1 cellular context compared by ENCODE assay signal in genomic region chr6:43801489-43802181, GRCh38.
A peak's percentile ranks its signal among the peaks of the same experiment; 100 is the strongest.
TF ChIP-seq lines count a peak whose summit lies in the region.

No MANE protein-coding gene starts in this region.

TF ChIP-seq in HepG2, 621 proteins besides CTCF, POLR2A, EP300 and RAD21 (continued from another document):
- TF ChIP-seq MAX (IDR thresholded peaks at IDR 0.05): peak; percentile 23; the same call in 1 of the 2 replicates
- TF ChIP-seq GATAD2A (CRISPR knock-in tag; IDR thresholded peaks at IDR 0.05): 0 out of 2 replicates have a peak, but pooled peaks have one; percentile 13
- TF ChIP-seq PATZ1 (CRISPR knock-in tag; IDR thresholded peaks at IDR 0.05): no peak
- TF ChIP-seq ZIK1 (CRISPR knock-in tag; IDR thresholded peaks at IDR 0.05; ENCODE audit: borderline replicate concordance, low read depth): no peak
- 0 out of 2 replicates have a peak, but pooled peaks have one; percentile 24 for TF ChIP-seq UBTF (CRISPR knock-in tag; IDR thresholded peaks at IDR 0.05)
- TF ChIP-seq, protein P1, sequence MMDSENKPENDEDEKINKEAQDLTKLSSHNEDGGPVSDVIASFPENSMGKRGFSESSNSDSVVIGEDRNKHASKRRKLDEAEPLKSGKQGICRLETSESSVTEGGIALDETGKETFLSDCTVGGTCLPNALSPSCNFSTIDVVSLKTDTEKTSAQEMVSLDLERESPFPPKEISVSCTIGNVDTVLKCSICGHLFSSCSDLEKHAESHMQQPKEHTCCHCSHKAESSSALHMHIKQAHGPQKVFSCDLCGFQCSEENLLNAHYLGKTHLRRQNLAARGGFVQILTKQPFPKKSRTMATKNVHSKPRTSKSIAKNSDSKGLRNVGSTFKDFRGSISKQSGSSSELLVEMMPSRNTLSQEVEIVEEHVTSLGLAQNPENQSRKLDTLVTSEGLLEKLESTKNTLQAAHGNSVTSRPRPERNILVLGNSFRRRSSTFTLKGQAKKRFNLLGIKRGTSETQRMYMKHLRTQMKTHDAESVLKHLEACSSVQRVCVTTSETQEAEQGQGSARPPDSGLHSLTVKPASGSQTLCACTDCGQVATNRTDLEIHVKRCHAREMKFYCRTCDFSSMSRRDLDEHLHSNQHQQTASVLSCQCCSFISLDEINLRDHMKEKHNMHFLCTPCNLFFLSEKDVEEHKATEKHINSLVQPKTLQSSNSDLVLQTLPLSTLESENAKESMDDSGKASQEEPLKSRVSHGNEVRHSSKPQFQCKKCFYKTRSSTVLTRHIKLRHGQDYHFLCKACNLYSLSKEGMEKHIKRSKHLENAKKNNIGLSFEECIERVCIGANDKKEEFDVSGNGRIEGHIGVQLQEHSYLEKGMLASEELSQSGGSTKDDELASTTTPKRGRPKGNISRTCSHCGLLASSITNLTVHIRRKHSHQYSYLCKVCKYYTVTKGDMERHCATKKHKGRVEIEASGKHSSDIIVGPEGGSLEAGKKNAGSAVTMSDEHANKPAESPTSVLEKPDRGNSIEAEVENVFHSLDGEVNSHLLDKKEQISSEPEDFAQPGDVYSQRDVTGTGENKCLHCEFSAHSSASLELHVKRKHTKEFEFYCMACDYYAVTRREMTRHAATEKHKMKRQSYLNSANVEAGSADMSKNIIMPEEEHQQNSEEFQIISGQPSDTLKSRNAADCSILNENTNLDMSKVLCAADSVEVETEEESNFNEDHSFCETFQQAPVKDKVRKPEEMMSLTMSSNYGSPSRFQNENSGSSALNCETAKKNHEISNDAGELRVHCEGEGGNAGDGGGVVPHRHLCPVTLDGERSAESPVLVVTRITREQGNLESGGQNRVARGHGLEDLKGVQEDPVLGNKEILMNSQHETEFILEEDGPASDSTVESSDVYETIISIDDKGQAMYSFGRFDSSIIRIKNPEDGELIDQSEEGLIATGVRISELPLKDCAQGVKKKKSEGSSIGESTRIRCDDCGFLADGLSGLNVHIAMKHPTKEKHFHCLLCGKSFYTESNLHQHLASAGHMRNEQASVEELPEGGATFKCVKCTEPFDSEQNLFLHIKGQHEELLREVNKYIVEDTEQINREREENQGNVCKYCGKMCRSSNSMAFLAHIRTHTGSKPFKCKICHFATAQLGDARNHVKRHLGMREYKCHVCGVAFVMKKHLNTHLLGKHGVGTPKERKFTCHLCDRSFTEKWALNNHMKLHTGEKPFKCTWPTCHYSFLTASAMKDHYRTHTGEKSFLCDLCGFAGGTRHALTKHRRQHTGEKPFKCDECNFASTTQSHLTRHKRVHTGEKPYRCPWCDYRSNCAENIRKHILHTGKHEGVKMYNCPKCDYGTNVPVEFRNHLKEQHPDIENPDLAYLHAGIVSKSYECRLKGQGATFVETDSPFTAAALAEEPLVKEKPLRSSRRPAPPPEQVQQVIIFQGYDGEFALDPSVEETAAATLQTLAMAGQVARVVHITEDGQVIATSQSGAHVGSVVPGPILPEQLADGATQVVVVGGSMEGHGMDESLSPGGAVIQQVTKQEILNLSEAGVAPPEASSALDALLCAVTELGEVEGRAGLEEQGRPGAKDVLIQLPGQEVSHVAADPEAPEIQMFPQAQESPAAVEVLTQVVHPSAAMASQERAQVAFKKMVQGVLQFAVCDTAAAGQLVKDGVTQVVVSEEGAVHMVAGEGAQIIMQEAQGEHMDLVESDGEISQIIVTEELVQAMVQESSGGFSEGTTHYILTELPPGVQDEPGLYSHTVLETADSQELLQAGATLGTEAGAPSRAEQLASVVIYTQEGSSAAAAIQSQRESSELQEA (CRISPR knock-in tag; IDR thresholded peaks at IDR 0.05; ENCODE audit: not compliant biosample characterization): peak; percentile 18
- TF ChIP-seq, protein P2, sequence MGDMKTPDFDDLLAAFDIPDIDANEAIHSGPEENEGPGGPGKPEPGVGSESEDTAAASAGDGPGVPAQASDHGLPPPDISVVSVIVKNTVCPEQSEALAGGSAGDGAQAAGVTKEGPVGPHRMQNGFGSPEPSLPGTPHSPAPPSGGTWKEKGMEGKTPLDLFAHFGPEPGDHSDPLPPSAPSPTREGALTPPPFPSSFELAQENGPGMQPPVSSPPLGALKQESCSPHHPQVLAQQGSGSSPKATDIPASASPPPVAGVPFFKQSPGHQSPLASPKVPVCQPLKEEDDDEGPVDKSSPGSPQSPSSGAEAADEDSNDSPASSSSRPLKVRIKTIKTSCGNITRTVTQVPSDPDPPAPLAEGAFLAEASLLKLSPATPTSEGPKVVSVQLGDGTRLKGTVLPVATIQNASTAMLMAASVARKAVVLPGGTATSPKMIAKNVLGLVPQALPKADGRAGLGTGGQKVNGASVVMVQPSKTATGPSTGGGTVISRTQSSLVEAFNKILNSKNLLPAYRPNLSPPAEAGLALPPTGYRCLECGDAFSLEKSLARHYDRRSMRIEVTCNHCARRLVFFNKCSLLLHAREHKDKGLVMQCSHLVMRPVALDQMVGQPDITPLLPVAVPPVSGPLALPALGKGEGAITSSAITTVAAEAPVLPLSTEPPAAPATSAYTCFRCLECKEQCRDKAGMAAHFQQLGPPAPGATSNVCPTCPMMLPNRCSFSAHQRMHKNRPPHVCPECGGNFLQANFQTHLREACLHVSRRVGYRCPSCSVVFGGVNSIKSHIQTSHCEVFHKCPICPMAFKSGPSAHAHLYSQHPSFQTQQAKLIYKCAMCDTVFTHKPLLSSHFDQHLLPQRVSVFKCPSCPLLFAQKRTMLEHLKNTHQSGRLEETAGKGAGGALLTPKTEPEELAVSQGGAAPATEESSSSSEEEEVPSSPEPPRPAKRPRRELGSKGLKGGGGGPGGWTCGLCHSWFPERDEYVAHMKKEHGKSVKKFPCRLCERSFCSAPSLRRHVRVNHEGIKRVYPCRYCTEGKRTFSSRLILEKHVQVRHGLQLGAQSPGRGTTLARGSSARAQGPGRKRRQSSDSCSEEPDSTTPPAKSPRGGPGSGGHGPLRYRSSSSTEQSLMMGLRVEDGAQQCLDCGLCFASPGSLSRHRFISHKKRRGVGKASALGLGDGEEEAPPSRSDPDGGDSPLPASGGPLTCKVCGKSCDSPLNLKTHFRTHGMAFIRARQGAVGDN (CRISPR knock-in tag; IDR thresholded peaks at IDR 0.05): peak; percentile 51
- no peak for TF ChIP-seq MLLT10 (CRISPR knock-in tag; IDR thresholded peaks at IDR 0.05)
- TF ChIP-seq, protein P3, sequence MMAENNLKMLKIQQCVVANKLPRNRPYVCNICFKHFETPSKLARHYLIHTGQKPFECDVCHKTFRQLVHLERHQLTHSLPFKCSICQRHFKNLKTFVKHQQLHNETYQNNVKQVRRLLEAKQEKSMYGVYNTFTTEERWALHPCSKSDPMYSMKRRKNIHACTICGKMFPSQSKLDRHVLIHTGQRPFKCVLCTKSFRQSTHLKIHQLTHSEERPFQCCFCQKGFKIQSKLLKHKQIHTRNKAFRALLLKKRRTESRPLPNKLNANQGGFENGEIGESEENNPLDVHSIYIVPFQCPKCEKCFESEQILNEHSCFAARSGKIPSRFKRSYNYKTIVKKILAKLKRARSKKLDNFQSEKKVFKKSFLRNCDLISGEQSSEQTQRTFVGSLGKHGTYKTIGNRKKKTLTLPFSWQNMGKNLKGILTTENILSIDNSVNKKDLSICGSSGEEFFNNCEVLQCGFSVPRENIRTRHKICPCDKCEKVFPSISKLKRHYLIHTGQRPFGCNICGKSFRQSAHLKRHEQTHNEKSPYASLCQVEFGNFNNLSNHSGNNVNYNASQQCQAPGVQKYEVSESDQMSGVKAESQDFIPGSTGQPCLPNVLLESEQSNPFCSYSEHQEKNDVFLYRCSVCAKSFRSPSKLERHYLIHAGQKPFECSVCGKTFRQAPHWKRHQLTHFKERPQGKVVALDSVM (CRISPR knock-in tag; IDR thresholded peaks at IDR 0.05): no peak
- no peak for TF ChIP-seq HMG20B (CRISPR knock-in tag; conservative IDR thresholded peaks at IDR 0.05)
- TF ChIP-seq NCOR1 (IDR thresholded peaks at IDR 0.05; ENCODE audit: borderline replicate concordance, low read length): no peak
- no peak for TF ChIP-seq ZNF674 (CRISPR knock-in tag; IDR thresholded peaks at IDR 0.05; ENCODE audit: low read depth)
- no peak for TF ChIP-seq ZBTB42 (CRISPR knock-in tag; IDR thresholded peaks at IDR 0.05)
- no peak for TF ChIP-seq ZNF597 (CRISPR knock-in tag; IDR thresholded peaks at IDR 0.05)
- TF ChIP-seq ZNF343 (CRISPR knock-in tag; IDR thresholded peaks at IDR 0.05): no peak
- no peak for TF ChIP-seq HNRNPH1 (optimal IDR thresholded peaks at IDR 0.05; ENCODE audit: low read depth, low read length)
- TF ChIP-seq ZNF274 (CRISPR knock-in tag; IDR thresholded peaks at IDR 0.05): no peak
- TF ChIP-seq SP140L (CRISPR knock-in tag; IDR thresholded peaks at IDR 0.05; ENCODE audit: borderline replicate concordance): no peak
- no peak for TF ChIP-seq IRX3 (CRISPR knock-in tag; IDR thresholded peaks at IDR 0.05; ENCODE audit: borderline replicate concordance, low read depth)
TF ChIP-seq in HepG2: peak in this region for 7.
